Comparison of ENCODE assay signal across 8 cellular contexts in the genomic region with DNA sequence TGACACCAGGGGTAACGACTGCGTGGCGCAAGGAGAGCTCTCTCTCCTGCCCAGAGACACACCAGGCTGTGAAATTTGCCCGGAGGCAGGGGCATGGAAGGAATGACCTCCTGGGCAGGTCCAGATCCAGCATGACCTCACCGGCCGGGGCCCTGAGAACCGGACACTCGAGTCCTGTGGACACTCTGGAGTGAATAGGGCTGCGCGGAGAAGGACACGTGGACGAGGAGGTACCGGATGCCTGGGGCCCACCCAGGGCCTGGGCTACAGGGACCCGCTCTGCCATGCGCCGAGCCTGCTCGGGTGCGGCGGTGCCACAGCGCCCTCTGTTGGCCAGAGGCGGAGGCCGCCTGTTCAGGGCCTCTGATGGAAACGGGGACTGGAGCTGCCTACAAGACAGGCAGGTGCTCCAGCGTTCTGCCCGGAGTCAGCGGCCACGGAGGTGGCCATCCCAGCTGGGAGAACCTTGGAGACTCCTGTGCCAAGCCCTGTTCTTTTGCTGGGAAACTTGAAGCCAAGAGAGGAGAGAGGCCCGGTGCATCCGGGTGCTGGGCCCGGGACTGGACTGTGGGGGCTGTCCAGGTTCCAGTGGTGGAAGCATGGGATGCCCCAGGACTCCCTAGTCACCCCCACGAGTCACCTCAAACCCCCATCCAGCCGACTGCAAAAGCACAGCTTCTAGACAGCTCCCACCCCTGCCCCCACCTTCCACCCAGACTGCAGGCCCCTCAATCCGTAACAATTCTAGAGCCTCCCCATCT. TPM values are rescaled to one million over a fixed set of nuclear protein-coding genes. Genes with fewer than 3 reads are reported as not detected.
DNase-seq lines count a peak whose midpoint lies in the region; ATAC-seq and TF ChIP-seq lines count a peak whose summit lies in the region.

No MANE protein-coding gene starts in this region.

- no peak for ATAC-seq in GM19397 (IDR thresholded peaks at IDR 0.05; ENCODE audit: unreplicated experiment)

- H3K4me1 ChIP-seq in adipocyte (ENCODE audit: control insufficient read depth, insufficient read depth, low read length) (no peaks in the 10 kb centered on the region), right atrium auricular region (peaks cover 0 to 8% of the 10 kb centered on the region in 2 donors), sigmoid colon (peaks cover 0 to 8% (median 7%) of the 10 kb centered on the region in 4 donors)

- TF ChIP-seq CTCF in right atrium auricular region (IDR thresholded peaks at IDR 0.05) (peak; percentile 95 to 99), sigmoid colon (IDR thresholded peaks at IDR 0.05) (peak; percentile 91 to 100 (median 94))

- TF ChIP-seq POLR2A in sigmoid colon (IDR thresholded peaks at IDR 0.05) = no peak

- H3K4me3 ChIP-seq in adipocyte (ENCODE audit: low read length) = no peak overlapping the region
- no peak overlapping the region for H3K4me3 ChIP-seq in right atrium auricular region
- H3K4me3 ChIP-seq in sigmoid colon = no peak overlapping the region

- H3K9me3 ChIP-seq in adipocyte (ENCODE audit: control insufficient read depth, low read length) (no peaks in the 10 kb centered on the region), right atrium auricular region (no peaks in the 10 kb centered on the region), sigmoid colon (no peaks in the 10 kb centered on the region)

- H3K27me3 ChIP-seq in adipocyte (replicated peaks; ENCODE audit: control insufficient read depth, insufficient read depth, low read length) (peaks cover 29% of the 10 kb centered on the region), right atrium auricular region (no peaks in the 10 kb centered on the region), sigmoid colon (no peaks in the 10 kb centered on the region)

- no peaks in the 10 kb centered on the region for H3K36me3 ChIP-seq in adipocyte (ENCODE audit: control insufficient read depth, insufficient read depth, low read length, severe bottlenecking)
- H3K36me3 ChIP-seq in right atrium auricular region = no peaks in the 10 kb centered on the region
- H3K36me3 ChIP-seq in sigmoid colon = no peaks in the 10 kb centered on the region

- H3K9ac ChIP-seq in adipocyte (ENCODE audit: low read length) = peak overlapping the region; percentile 40

- no peak for TF ChIP-seq EP300 in sigmoid colon (IDR thresholded peaks at IDR 0.05)

- H3K27ac ChIP-seq in right atrium auricular region (no peak overlapping the region), sigmoid colon (no peak overlapping the region)

- DNase-seq in SIG-M5 treated with dmso at 0.1 percent for 504 hours (lab: John Stamatoyannopoulos, UW; ENCODE audit: unreplicated experiment) = peak; percentile 70
- no peak for DNase-seq in SIG-M5 (lab: John Stamatoyannopoulos, UW)
- peak; percentile 74 for DNase-seq in NCI-H1694 treated with DMSO at 0.1 percent for 48 hours (lab: John Stamatoyannopoulos, UW)
- DNase-seq in T-helper 1 cell = peak; percentile 59 to 73 (median 69)
- DNase-seq in adipocyte (ENCODE audit: low read depth) = peak; percentile 83
- no peak for DNase-seq in right atrium auricular region (ENCODE audit: low spot score)
- peak; percentile 88 for DNase-seq in sigmoid colon

- WGBS in sigmoid colon, 2 donors = 16 to 22% methylated on average over 33 of the region's 33 CpGs

- intact Hi-C loops in sigmoid colon (cut with DNase I) = loop anchor here (1.0 to 5.0 kb wide), 3 partner anchors 121 to 239 kb away; no protein-coding TSS in a partner anchor

RNA-seq across cellular contexts. Expression of gene NXPH3, which starts 19.3 kb away (rescaled TPM):
- 1 to 10 TPM; 3.4 to 8.8 TPM for total RNA-seq in right atrium auricular region
- 10 to 100 TPM; 20.2 to 32.6 (median 21.9) TPM for total RNA-seq in sigmoid colon
- 1 to 10 TPM in 2 of 3 donors, under 1 TPM in 1; 0.23 to 2.4 (median 2.1) TPM for polyA plus RNA-seq in sigmoid colon

Comparison
In these comparisons a context has a peak if more than half of its experiments do, and no peak if none do; other contexts are left out.
1. DNase-seq: peak in SIG-M5 treated with dmso at 0.1 percent for 504 hours (single experiment), NCI-H1694 treated with DMSO at 0.1 percent for 48 hours (single experiment), T-helper 1 cell (5 of 5), adipocyte (single experiment) and sigmoid colon (single experiment); none in SIG-M5 (single experiment) and right atrium auricular region (single experiment).